9 cellular contexts compared by ENCODE assay signal in genomic region chr17:39195568-39196160, GRCh38. TPM values are rescaled to one million over a fixed set of nuclear protein-coding genes. Genes with fewer than 3 reads are reported as not detected.
A peak's percentile ranks its signal among the peaks of the same experiment; 100 is the strongest.
DNase-seq lines count a peak whose midpoint lies in the region; ATAC-seq, FAIRE-seq and TF ChIP-seq lines count a peak whose summit lies in the region.
"Had no signal": no experiment of that assay in that cellular context is flagged by ENCODE, and none has a peak within 500 bp of the region (broad histone marks: within the 10 kb centered on the region; RNA-seq: fewer than 3 reads in every experiment).

No MANE protein-coding gene starts in this region.

- H2AFZ ChIP-seq in KMS-11 (ENCODE audit: low read depth) (no peak overlapping the region), neural progenitor cell (replicated peaks) (no peak overlapping the region), HepG2 (ENCODE audit: low read length) (no peak overlapping the region)

- DNase-seq in CD4-positive, alpha-beta memory T cell = peak in 3 of 5 donors; percentile 25 to 61 (median 28)
- DNase-seq in coronary artery (ENCODE audit: low spot score) (no peak), neural progenitor cell (ENCODE audit: low spot score) (no peak), OCI-M2 (lab: John Stamatoyannopoulos, UW; ENCODE audit: unreplicated experiment) (no peak), HPDE6-E6E7 (ENCODE audit: extremely low spot score) (no peak), HepG2 (ENCODE audit: low spot score) (no peak)
- DNase-seq: foreskin keratinocyte had no signal

- POLR2A ChIA-PET in CD4-positive, alpha-beta memory T cell (lab: Charles Lee; ENCODE audit: partially characterized antibody) = interaction anchor here (0.9 to 1.6 kb wide), 5 partner anchors 21 to 491 kb away, joined by 4 to 6 read pairs (median 4); partner anchors contain the start of gene PSMB3
- POLR2A ChIA-PET in HepG2 (lab: Yijun Ruan, JAX) = no interaction called here

- H3K4me3 ChIP-seq in CD4-positive, alpha-beta memory T cell (ENCODE audit: low read length in 2 of 2) = peak overlapping the region in 1 of 2 donors; percentile 8
- no peak overlapping the region for H3K4me3 ChIP-seq in KMS-11 (IDR thresholded peaks at IDR 0.05; ENCODE audit: insufficient read depth, low read depth, low read length)
- peak overlapping the region; percentile 97 for H3K4me3 ChIP-seq in coronary artery
- peak overlapping the region; percentile 63 for H3K4me3 ChIP-seq in neural progenitor cell
- H3K4me3 ChIP-seq in HepG2 (replicated peaks in 1 of 3; ENCODE audit: insufficient read depth in 1 of 3, low read depth in 2 of 3, low read length in 3 of 3) = no peak overlapping the region

- TF ChIP-seq CTCF in KMS-11 (conservative IDR thresholded peaks at IDR 0.05; ENCODE audit: low read depth, low read length) (no peak), coronary artery (IDR thresholded peaks at IDR 0.05) (no peak), neural progenitor cell (IDR thresholded peaks at IDR 0.05) (no peak), HepG2 (CRISPR knock-in tag; IDR thresholded peaks at IDR 0.05) (no peak)

- H3K4me2 ChIP-seq in KMS-11 (peak overlapping the region; percentile 97), neural progenitor cell (peak overlapping the region; percentile 98), HepG2 (ENCODE audit: low read depth, low read length) (no peak overlapping the region)

- in situ Hi-C loops in HepG2 (cut with HindIII; ENCODE audit: extremely low pct_ligation_motif_present, low pct_unique_long_range_greater_than_20kb) = no loop called here

- no peak for TF ChIP-seq EP300 in HepG2 (IDR thresholded peaks at IDR 0.05; ENCODE audit: low read depth in 2 of 2, low read length in 2 of 2)
- TF ChIP-seq EP300 in HepG2 (CRISPR knock-in tag; IDR thresholded peaks at IDR 0.05; ENCODE audit: borderline replicate concordance) = no peak

- FAIRE-seq in HepG2 (lab: Jason Lieb, UNC) = no peak

- H3K4me1 Mint-ChIP-seq in CD4-positive, alpha-beta memory T cell = peaks cover 30 to 69% (median 45%) of the 10 kb centered on the region in 4 donors
- peaks cover 30% of the 10 kb centered on the region for H3K4me1 Mint-ChIP-seq in neural progenitor cell

- ATAC-seq in HG03378 (IDR thresholded peaks at IDR 0.05; ENCODE audit: unreplicated experiment) (no peak), HepG2 (no peak)
- ATAC-seq: foreskin keratinocyte had no signal

- H3K9me3 ChIP-seq in CD4-positive, alpha-beta memory T cell (ENCODE audit: control insufficient read depth in 1 of 2, low read length in 2 of 2) = no peaks in the 10 kb centered on the region
- no peaks in the 10 kb centered on the region for H3K9me3 ChIP-seq in neural progenitor cell (ENCODE audit: low read depth)
- H3K9me3 ChIP-seq in HepG2 (ENCODE audit: low read length) = no peaks in the 10 kb centered on the region

- CTCF ChIA-PET in CD4-positive, alpha-beta memory T cell (lab: Charles Lee; ENCODE audit: partially characterized antibody) = interaction anchor here (0.6 to 5.7 kb wide), 11 partner anchors 9 to 103 kb away, joined by 3 to 26 read pairs (median 4); partner anchors contain the start of gene ARL5C
- CTCF ChIA-PET in HepG2 (lab: Yijun Ruan, JAX; ENCODE audit: low intra/inter-chr PET ratio, low total read pairs) = interaction anchor here (1.0 kb wide), 1 partner anchor 44 kb away, joined by 3 read pairs; no protein-coding TSS in a partner anchor

- H3K36me3 Mint-ChIP-seq in CD4-positive, alpha-beta memory T cell = peaks cover 8 to 33% of the 10 kb centered on the region in 2 donors
- peaks cover 4% of the 10 kb centered on the region for H3K36me3 Mint-ChIP-seq in neural progenitor cell

- H3F3A ChIP-seq in neural progenitor cell (ENCODE audit: low read depth) = peaks cover 33% of the 10 kb centered on the region

- peaks cover 7% of the 10 kb centered on the region for H3K36me3 ChIP-seq in CD4-positive, alpha-beta memory T cell (ENCODE audit: insufficient read depth, low read length)
- no peaks in the 10 kb centered on the region for H3K36me3 ChIP-seq in KMS-11 (ENCODE audit: insufficient read depth)
- no peaks in the 10 kb centered on the region for H3K36me3 ChIP-seq in neural progenitor cell
- H3K36me3 ChIP-seq in HepG2 (replicated peaks in 1 of 2; ENCODE audit: control insufficient read depth in 1 of 2, insufficient read depth in 2 of 2, low read length in 2 of 2) = no peaks in the 10 kb centered on the region

- no peaks in the 10 kb centered on the region for H3K27me3 ChIP-seq in CD4-positive, alpha-beta memory T cell (ENCODE audit: insufficient read depth, low read length)
- H3K27me3 ChIP-seq in KMS-11 (ENCODE audit: insufficient read depth, low read depth) (no peaks in the 10 kb centered on the region), neural progenitor cell (no peaks in the 10 kb centered on the region), HepG2 (ENCODE audit: control insufficient read depth in 1 of 2, insufficient read depth in 2 of 2, low read length in 2 of 2) (no peaks in the 10 kb centered on the region; a peak in 1 of 5 replicates)
- H3K27me3 ChIP-seq: foreskin keratinocyte had no signal

- no peak for TF ChIP-seq POLR2A in HepG2 (IDR thresholded peaks at IDR 0.05; ENCODE audit: insufficient read depth in 1 of 2, low read depth in 2 of 2, low read length in 2 of 2)

- H3K4me1 ChIP-seq in CD4-positive, alpha-beta memory T cell (ENCODE audit: insufficient read depth, low read length) = peaks cover 35% of the 10 kb centered on the region
- H3K4me1 ChIP-seq in KMS-11 (ENCODE audit: low read depth, poor library complexity, severe bottlenecking) = peaks cover 32% of the 10 kb centered on the region
- H3K4me1 ChIP-seq in neural progenitor cell = peaks cover 30% of the 10 kb centered on the region
- peaks cover 43% of the 10 kb centered on the region for H3K4me1 ChIP-seq in HepG2 (ENCODE audit: insufficient read depth, low read length)

- H3K27ac Mint-ChIP-seq in CD4-positive, alpha-beta memory T cell = peak overlapping the region in 6 of 7 donors; percentile 74 to 90 (median 82)
- H3K27ac Mint-ChIP-seq in neural progenitor cell = no peak overlapping the region

- H3K4me3 Mint-ChIP-seq in CD4-positive, alpha-beta memory T cell = peak overlapping the region; percentile 66 to 87 (median 78)
- peak overlapping the region; percentile 43 for H3K4me3 Mint-ChIP-seq in neural progenitor cell

- intact Hi-C loops in CD4-positive, alpha-beta memory T cell (cut with micrococcal nuclease) = loop anchor here (5.0 kb wide), 1 partner anchor 42 kb away; no protein-coding TSS in a partner anchor
- intact Hi-C loops in HepG2 (cut with micrococcal nuclease; ENCODE audit: unreplicated experiment) = no loop called here

- BruUV-seq in HepG2 (replicated peaks; lab: Mats Ljungman, UMichigan) = no TSS peak

- no peak overlapping the region for H3K27ac ChIP-seq in CD4-positive, alpha-beta memory T cell (ENCODE audit: low read depth, low read length)
- peak overlapping the region; percentile 25; the same call in 1 of the 2 replicates for H3K27ac ChIP-seq in KMS-11
- H3K27ac ChIP-seq in coronary artery = peak overlapping the region; percentile 92 to 99
- H3K27ac ChIP-seq in neural progenitor cell = no peak overlapping the region
- H3K27ac ChIP-seq in HepG2 (ENCODE audit: extremely low read length, insufficient read depth, low read length) = no peak overlapping the region
- H3K27ac ChIP-seq: foreskin keratinocyte had no signal

- H3K79me2 ChIP-seq in KMS-11 (ENCODE audit: insufficient read depth, low read depth) (peaks cover 10% of the 10 kb centered on the region), neural progenitor cell (ENCODE audit: low read depth) (peaks cover 39% of the 10 kb centered on the region), HepG2 (ENCODE audit: insufficient read depth, low read length) (peaks cover 5% of the 10 kb centered on the region)

- no peaks in the 10 kb centered on the region for H3K27me3 Mint-ChIP-seq in CD4-positive, alpha-beta memory T cell
- peaks cover 17% of the 10 kb centered on the region for H3K27me3 Mint-ChIP-seq in neural progenitor cell (ENCODE audit: insufficient read depth, low read depth)

- peaks cover 0 to 5% (median 0%) of the 10 kb centered on the region in 8 donors for H3K9me3 Mint-ChIP-seq in CD4-positive, alpha-beta memory T cell
- H3K9me3 Mint-ChIP-seq in neural progenitor cell = no peaks in the 10 kb centered on the region

- 73% methylated on average over 8 of the region's 8 CpGs for WGBS in HepG2 (ENCODE audit: low lambda C conversion rate)

- TF ChIP-seq RAD21 in HepG2 (CRISPR knock-in tag; IDR thresholded peaks at IDR 0.05) = no peak

- H3K9ac ChIP-seq in KMS-11 (peak overlapping the region; percentile 1; the same call in 1 of the 2 replicates), neural progenitor cell (no peak overlapping the region), HepG2 (ENCODE audit: insufficient read depth, low read depth, low read length) (no peak overlapping the region)

- H4K20me1 ChIP-seq in KMS-11 (ENCODE audit: insufficient read depth) (no peaks in the 10 kb centered on the region), neural progenitor cell (ENCODE audit: low read depth) (peaks cover 26% of the 10 kb centered on the region), HepG2 (ENCODE audit: insufficient read depth, low read length) (no peaks in the 10 kb centered on the region)

RNA-seq across cellular contexts. Expression of gene CACNB1, which starts 1.8 kb away (rescaled TPM):
- 10 to 100 TPM; 22.2 to 25.7 TPM for total RNA-seq in CD4-positive, alpha-beta memory T cell
- 1 to 10 TPM in 1 of 2 donors, under 1 TPM in 1; 0.20 to 2.0 TPM for polyA plus RNA-seq in CD4-positive, alpha-beta memory T cell
- total RNA-seq in neural progenitor cell (ENCODE audit: low replicate concordance) = 6.3 and 16.5 TPM in 2 replicates
- 0.60 and 0.75 TPM in 2 replicates for total RNA-seq in HepG2 (2016; rRNA removed; fragmentation: Illumina TruSeq; extraction: Trizol)
- total RNA-seq in HepG2 (2016; cell fraction: cytosol; rRNA removed; fragmentation: Illumina TruSeq; extraction: Trizol; ENCODE audit: low read depth) = 0.26 and 0.71 TPM in 2 replicates
- total RNA-seq in HepG2 (2016; cell fraction: insoluble cytoplasmic fraction; rRNA removed; fragmentation: Illumina TruSeq; extraction: Trizol) = 0.19 and 0.84 TPM in 2 replicates
- total RNA-seq in HepG2 (2016; cell fraction: membrane; rRNA removed; fragmentation: Illumina TruSeq; extraction: Trizol) = 0.34 and 0.48 TPM in 2 replicates
- total RNA-seq in HepG2 (2016; cell fraction: nucleus; rRNA removed; fragmentation: Illumina TruSeq; extraction: Trizol) = 1.8 TPM in 2 replicates
- 1.5 and 2.9 TPM in 2 replicates for polyA plus RNA-seq in HepG2 (2011; rRNA removed)
- 0.50 and 0.51 TPM in 2 replicates for polyA plus RNA-seq in HepG2 (2011; cell fraction: cytosol; rRNA removed)
- polyA plus RNA-seq in HepG2 (2011; cell fraction: nucleus; rRNA removed) = 8.4 and 12.2 TPM in 2 replicates
- polyA plus RNA-seq in HepG2 (2012) = 1.3 and 1.5 TPM in 2 replicates
- polyA plus RNA-seq in HepG2 (2016; cell fraction: cytosol; fragmentation: Illumina TruSeq; extraction: Trizol; ENCODE audit: low read depth) = 0.28 and 0.34 TPM in 2 replicates
- polyA plus RNA-seq in HepG2 (2016; cell fraction: insoluble cytoplasmic fraction; fragmentation: Illumina TruSeq; extraction: Trizol; ENCODE audit: low read depth) = 0.47 and 0.96 TPM in 2 replicates
- polyA plus RNA-seq in HepG2 (2016; cell fraction: membrane; fragmentation: Illumina TruSeq; extraction: Trizol; ENCODE audit: low read depth) = 0.38 and 0.40 TPM in 2 replicates
- polyA plus RNA-seq in HepG2 (2016; cell fraction: nucleus; fragmentation: Illumina TruSeq; extraction: Trizol; ENCODE audit: insufficient read depth, low read depth) = 4.7 and 7.2 TPM in 2 replicates
- 4.4 and 8.5 TPM in 2 replicates for polyA minus RNA-seq in HepG2 (2011; rRNA and poly(A)+ RNA removed; ENCODE audit: low replicate concordance)
- polyA minus RNA-seq in HepG2 (2011; cell fraction: cytosol; rRNA and poly(A)+ RNA removed) = 0.40 and 1.3 TPM in 2 replicates
- polyA minus RNA-seq in HepG2 (2011; cell fraction: nucleus; rRNA and poly(A)+ RNA removed) = 3.0 and 5.8 TPM in 2 replicates

RNA-seq across cellular contexts. Expression of gene RPL19, which starts 4.4 kb away (rescaled TPM):
- 1,000 to 10,000 TPM; 3,210 to 3,299 TPM for total RNA-seq in CD4-positive, alpha-beta memory T cell
- polyA plus RNA-seq in CD4-positive, alpha-beta memory T cell = 1,000 to 10,000 TPM; 2,224 to 3,294 TPM
- total RNA-seq in neural progenitor cell (ENCODE audit: low replicate concordance) = 2,635 and 2,751 TPM in 2 replicates
- total RNA-seq in HepG2 (2016; rRNA removed; fragmentation: Illumina TruSeq; extraction: Trizol) = 2,768 and 3,257 TPM in 2 replicates
- total RNA-seq in HepG2 (2016; cell fraction: cytosol; rRNA removed; fragmentation: Illumina TruSeq; extraction: Trizol; ENCODE audit: low read depth) = 3,353 and 3,708 TPM in 2 replicates
- total RNA-seq in HepG2 (2016; cell fraction: insoluble cytoplasmic fraction; rRNA removed; fragmentation: Illumina TruSeq; extraction: Trizol) = 2,694 and 3,334 TPM in 2 replicates
- 5,175 and 5,294 TPM in 2 replicates for total RNA-seq in HepG2 (2016; cell fraction: membrane; rRNA removed; fragmentation: Illumina TruSeq; extraction: Trizol)
- 990 and 1,076 TPM in 2 replicates for total RNA-seq in HepG2 (2016; cell fraction: nucleus; rRNA removed; fragmentation: Illumina TruSeq; extraction: Trizol)
- 2,522 and 2,554 TPM in 2 replicates for polyA plus RNA-seq in HepG2 (2011; rRNA removed)
- polyA plus RNA-seq in HepG2 (2011; cell fraction: cytosol; rRNA removed) = 3,383 and 3,728 TPM in 2 replicates
- polyA plus RNA-seq in HepG2 (2011; cell fraction: nucleus; rRNA removed) = 768 and 1,029 TPM in 2 replicates
- 2,340 and 2,506 TPM in 2 replicates for polyA plus RNA-seq in HepG2 (2012)
- polyA plus RNA-seq in HepG2 (2016; cell fraction: cytosol; fragmentation: Illumina TruSeq; extraction: Trizol; ENCODE audit: low read depth) = 5,160 and 5,701 TPM in 2 replicates
- 4,287 and 4,430 TPM in 2 replicates for polyA plus RNA-seq in HepG2 (2016; cell fraction: insoluble cytoplasmic fraction; fragmentation: Illumina TruSeq; extraction: Trizol; ENCODE audit: low read depth)
- 6,675 and 6,831 TPM in 2 replicates for polyA plus RNA-seq in HepG2 (2016; cell fraction: membrane; fragmentation: Illumina TruSeq; extraction: Trizol; ENCODE audit: low read depth)
- polyA plus RNA-seq in HepG2 (2016; cell fraction: nucleus; fragmentation: Illumina TruSeq; extraction: Trizol; ENCODE audit: insufficient read depth, low read depth) = 2,116 and 2,174 TPM in 2 replicates
- polyA minus RNA-seq in HepG2 (2011; rRNA and poly(A)+ RNA removed; ENCODE audit: low replicate concordance) = 413 and 602 TPM in 2 replicates
- 764 and 846 TPM in 2 replicates for polyA minus RNA-seq in HepG2 (2011; cell fraction: cytosol; rRNA and poly(A)+ RNA removed)
- polyA minus RNA-seq in HepG2 (2011; cell fraction: nucleus; rRNA and poly(A)+ RNA removed) = 184 and 212 TPM in 2 replicates

RNA-seq across cellular contexts. Expression of gene ARL5C, which starts 29.7 kb away (rescaled TPM):
- not detected for total RNA-seq in CD4-positive, alpha-beta memory T cell
- polyA plus RNA-seq in CD4-positive, alpha-beta memory T cell = not detected
- total RNA-seq in neural progenitor cell (ENCODE audit: low replicate concordance) (not detected in 2 replicates), HepG2 (2016; rRNA removed; fragmentation: Illumina TruSeq; extraction: Trizol) (not detected in 2 replicates)
- total RNA-seq in HepG2 (2016; cell fraction: cytosol; rRNA removed; fragmentation: Illumina TruSeq; extraction: Trizol; ENCODE audit: low read depth) = not detected in 2 replicates
- total RNA-seq in HepG2 (2016; cell fraction: insoluble cytoplasmic fraction; rRNA removed; fragmentation: Illumina TruSeq; extraction: Trizol) = not detected in 2 replicates
- total RNA-seq in HepG2 (2016; cell fraction: membrane; rRNA removed; fragmentation: Illumina TruSeq; extraction: Trizol) = not detected in 2 replicates
- not detected in 2 replicates for total RNA-seq in HepG2 (2016; cell fraction: nucleus; rRNA removed; fragmentation: Illumina TruSeq; extraction: Trizol)
- not detected in 2 replicates for polyA plus RNA-seq in HepG2 (2011; rRNA removed)
- not detected in 2 replicates for polyA plus RNA-seq in HepG2 (2011; cell fraction: cytosol; rRNA removed)
- not detected in 2 replicates for polyA plus RNA-seq in HepG2 (2011; cell fraction: nucleus; rRNA removed)
- not detected in 2 replicates for polyA plus RNA-seq in HepG2 (2012)
- not detected in 2 replicates for polyA plus RNA-seq in HepG2 (2016; cell fraction: cytosol; fragmentation: Illumina TruSeq; extraction: Trizol; ENCODE audit: low read depth)
- polyA plus RNA-seq in HepG2 (2016; cell fraction: insoluble cytoplasmic fraction; fragmentation: Illumina TruSeq; extraction: Trizol; ENCODE audit: low read depth) = not detected in 2 replicates
- not detected in 2 replicates for polyA plus RNA-seq in HepG2 (2016; cell fraction: membrane; fragmentation: Illumina TruSeq; extraction: Trizol; ENCODE audit: low read depth)
- polyA plus RNA-seq in HepG2 (2016; cell fraction: nucleus; fragmentation: Illumina TruSeq; extraction: Trizol; ENCODE audit: insufficient read depth, low read depth) = not detected in 2 replicates
- 0.09 TPM in 1 of 2 replicates, not detected in the other for polyA minus RNA-seq in HepG2 (2011; rRNA and poly(A)+ RNA removed; ENCODE audit: low replicate concordance)
- polyA minus RNA-seq in HepG2 (2011; cell fraction: cytosol; rRNA and poly(A)+ RNA removed) = not detected in 2 replicates
- polyA minus RNA-seq in HepG2 (2011; cell fraction: nucleus; rRNA and poly(A)+ RNA removed) = not detected in 2 replicates
- total RNA-seq: foreskin keratinocyte had no signal
- polyA plus RNA-seq: foreskin keratinocyte had no signal

RNA-seq across cellular contexts. Expression of gene STAC2, which starts 30.1 kb away (rescaled TPM):
- total RNA-seq in CD4-positive, alpha-beta memory T cell = not detected
- polyA plus RNA-seq in CD4-positive, alpha-beta memory T cell = not detected
- 0.13 and 0.62 TPM in 2 replicates for total RNA-seq in neural progenitor cell (ENCODE audit: low replicate concordance)
- not detected in 2 replicates for total RNA-seq in HepG2 (2016; rRNA removed; fragmentation: Illumina TruSeq; extraction: Trizol)
- not detected in 2 replicates for total RNA-seq in HepG2 (2016; cell fraction: cytosol; rRNA removed; fragmentation: Illumina TruSeq; extraction: Trizol; ENCODE audit: low read depth)
- total RNA-seq in HepG2 (2016; cell fraction: insoluble cytoplasmic fraction; rRNA removed; fragmentation: Illumina TruSeq; extraction: Trizol) = not detected in 2 replicates
- total RNA-seq in HepG2 (2016; cell fraction: membrane; rRNA removed; fragmentation: Illumina TruSeq; extraction: Trizol) = not detected in 2 replicates
- not detected in 2 replicates for total RNA-seq in HepG2 (2016; cell fraction: nucleus; rRNA removed; fragmentation: Illumina TruSeq; extraction: Trizol)
- polyA plus RNA-seq in HepG2 (2011; rRNA removed) = not detected in 2 replicates
- polyA plus RNA-seq in HepG2 (2011; cell fraction: cytosol; rRNA removed) = not detected in 2 replicates
- polyA plus RNA-seq in HepG2 (2011; cell fraction: nucleus; rRNA removed) = not detected in 2 replicates
- polyA plus RNA-seq in HepG2 (2012) = not detected in 2 replicates
- polyA plus RNA-seq in HepG2 (2016; cell fraction: cytosol; fragmentation: Illumina TruSeq; extraction: Trizol; ENCODE audit: low read depth) = 0.02 TPM in 1 of 2 replicates, not detected in the other
- not detected in 2 replicates for polyA plus RNA-seq in HepG2 (2016; cell fraction: insoluble cytoplasmic fraction; fragmentation: Illumina TruSeq; extraction: Trizol; ENCODE audit: low read depth)
- polyA plus RNA-seq in HepG2 (2016; cell fraction: membrane; fragmentation: Illumina TruSeq; extraction: Trizol; ENCODE audit: low read depth) = not detected in 2 replicates
- polyA plus RNA-seq in HepG2 (2016; cell fraction: nucleus; fragmentation: Illumina TruSeq; extraction: Trizol; ENCODE audit: insufficient read depth, low read depth) = not detected in 2 replicates
- 0.37 TPM in 1 of 2 replicates, not detected in the other for polyA minus RNA-seq in HepG2 (2011; rRNA and poly(A)+ RNA removed; ENCODE audit: low replicate concordance)
- not detected in 2 replicates for polyA minus RNA-seq in HepG2 (2011; cell fraction: cytosol; rRNA and poly(A)+ RNA removed)
- not detected in 2 replicates for polyA minus RNA-seq in HepG2 (2011; cell fraction: nucleus; rRNA and poly(A)+ RNA removed)
- total RNA-seq: foreskin keratinocyte had no signal
- polyA plus RNA-seq: foreskin keratinocyte had no signal

RNA-seq across cellular contexts. Expression of gene PLXDC1, which starts 44.2 kb away (rescaled TPM):
- 10 to 100 TPM; 15.8 to 16.4 TPM for total RNA-seq in CD4-positive, alpha-beta memory T cell
- polyA plus RNA-seq in CD4-positive, alpha-beta memory T cell = 1 to 10 TPM; 2.5 to 4.5 TPM
- total RNA-seq in neural progenitor cell (ENCODE audit: low replicate concordance) = 2.1 and 2.5 TPM in 2 replicates
- total RNA-seq in HepG2 (2016; rRNA removed; fragmentation: Illumina TruSeq; extraction: Trizol) = not detected in 2 replicates
- total RNA-seq in HepG2 (2016; cell fraction: cytosol; rRNA removed; fragmentation: Illumina TruSeq; extraction: Trizol; ENCODE audit: low read depth) = not detected in 2 replicates
- total RNA-seq in HepG2 (2016; cell fraction: insoluble cytoplasmic fraction; rRNA removed; fragmentation: Illumina TruSeq; extraction: Trizol) = not detected in 2 replicates
- total RNA-seq in HepG2 (2016; cell fraction: membrane; rRNA removed; fragmentation: Illumina TruSeq; extraction: Trizol) = not detected in 2 replicates
- total RNA-seq in HepG2 (2016; cell fraction: nucleus; rRNA removed; fragmentation: Illumina TruSeq; extraction: Trizol) = not detected in 2 replicates
- polyA plus RNA-seq in HepG2 (2011; rRNA removed) = not detected in 2 replicates
- not detected in 2 replicates for polyA plus RNA-seq in HepG2 (2011; cell fraction: cytosol; rRNA removed)
- not detected in 2 replicates for polyA plus RNA-seq in HepG2 (2011; cell fraction: nucleus; rRNA removed)
- not detected in 2 replicates for polyA plus RNA-seq in HepG2 (2012)
- polyA plus RNA-seq in HepG2 (2016; cell fraction: cytosol; fragmentation: Illumina TruSeq; extraction: Trizol; ENCODE audit: low read depth) = not detected in 2 replicates
- polyA plus RNA-seq in HepG2 (2016; cell fraction: insoluble cytoplasmic fraction; fragmentation: Illumina TruSeq; extraction: Trizol; ENCODE audit: low read depth) = not detected in 2 replicates
- polyA plus RNA-seq in HepG2 (2016; cell fraction: membrane; fragmentation: Illumina TruSeq; extraction: Trizol; ENCODE audit: low read depth) = not detected in 2 replicates
- not detected in 2 replicates for polyA plus RNA-seq in HepG2 (2016; cell fraction: nucleus; fragmentation: Illumina TruSeq; extraction: Trizol; ENCODE audit: insufficient read depth, low read depth)
- 0.44 TPM in 1 of 2 replicates, not detected in the other for polyA minus RNA-seq in HepG2 (2011; rRNA and poly(A)+ RNA removed; ENCODE audit: low replicate concordance)
- polyA minus RNA-seq in HepG2 (2011; cell fraction: cytosol; rRNA and poly(A)+ RNA removed) = not detected in 2 replicates
- polyA minus RNA-seq in HepG2 (2011; cell fraction: nucleus; rRNA and poly(A)+ RNA removed) = not detected in 2 replicates

Comparison
In these comparisons a context has a peak if more than half of its experiments do, and no peak if none do; other contexts are left out.
1. DNase-seq: peak in CD4-positive, alpha-beta memory T cell (3 of 5); none in coronary artery (single experiment), neural progenitor cell (single experiment), OCI-M2 (single experiment), HPDE6-E6E7 (single experiment) and HepG2 (single experiment).
2. H3K27ac ChIP-seq: peak in KMS-11 (single experiment) and coronary artery (2 of 2); none in CD4-positive, alpha-beta memory T cell (single experiment), neural progenitor cell (single experiment) and HepG2 (single experiment).
3. H3K4me3 ChIP-seq: peak in coronary artery (single experiment) and neural progenitor cell (single experiment); none in KMS-11 (single experiment) and HepG2 (0 of 3).